Comparison of ENCODE assay signal across 29 cellular contexts in the genomic region with DNA sequence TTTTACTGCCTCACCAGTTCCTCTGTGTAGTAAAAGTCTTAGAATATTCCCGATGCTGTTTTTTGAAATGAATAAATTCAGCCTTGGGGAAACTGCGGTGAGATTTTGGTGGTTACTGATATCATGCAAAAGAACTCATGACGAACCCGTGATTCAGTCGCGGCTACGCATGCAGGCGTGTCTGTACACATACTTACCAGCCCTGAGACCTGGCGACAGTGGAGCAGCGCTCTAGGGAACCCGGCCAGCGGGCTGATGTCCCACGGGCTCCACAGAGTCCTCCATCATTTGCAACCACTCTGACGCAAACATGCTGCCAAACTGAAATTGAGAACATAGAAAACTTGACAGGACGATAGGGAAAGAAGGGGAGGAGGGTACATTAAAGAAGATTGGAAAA.
"Had no signal": no experiment of that assay in that cellular context is flagged by ENCODE, and none has a peak within 500 bp of the region (broad histone marks: within the 10 kb centered on the region; RNA-seq: fewer than 3 reads in every experiment).

No MANE protein-coding gene starts in this region.

- H3K4me3 Mint-ChIP-seq: activated CD4-positive, alpha-beta memory T cell treated with anti-CD3 and anti-CD28 coated beads for 36 hours; activated CD4-positive, alpha-beta T cell treated with anti-CD3 and anti-CD28 coated beads, Interleukin-2, amount 10 ng/mL, durations not matched to agents 7 days and 5 days; activated naive CD8-positive, alpha-beta T cell treated with anti-CD3 and anti-CD28 coated beads, Interleukin-2, amount 50 U/mL, for 24 hours; activated T-cell treated with anti-CD3 and anti-CD28 coated beads, Interleukin-2, amount 50 U/mL, for 4 hours had no signal

- H3K4me1 ChIP-seq: ascending aorta, body of pancreas had no signal

- H3K27ac Mint-ChIP-seq: activated CD4-positive, alpha-beta memory T cell treated with anti-CD3 and anti-CD28 coated beads for 36 hours; activated CD4-positive, alpha-beta T cell treated with anti-CD3 and anti-CD28 coated beads, Interleukin-2, amount 10 ng/mL, durations not matched to agents 7 days and 5 days; activated naive CD4-positive, alpha-beta T cell treated with anti-CD3 and anti-CD28 coated beads, Interleukin-2, amount 50 U/mL, for 72 hours; activated naive CD8-positive, alpha-beta T cell treated with anti-CD3 and anti-CD28 coated beads, Interleukin-2, amount 50 U/mL, for 24 hours had no signal

- H3K36me3 ChIP-seq: ascending aorta had no signal

- H3K36me3 Mint-ChIP-seq: activated CD4-positive, alpha-beta memory T cell treated with anti-CD3 and anti-CD28 coated beads for 36 hours; activated naive CD4-positive, alpha-beta T cell treated with anti-CD3 and anti-CD28 coated beads, Interleukin-2, amount 50 U/mL, for 72 hours had no signal

- FAIRE-seq: bronchial epithelial cell had no signal

- H3K9me3 ChIP-seq: ascending aorta, body of pancreas, SK-N-SH had no signal

- H3K27me3 ChIP-seq: ascending aorta, body of pancreas had no signal

- H3K4me1 Mint-ChIP-seq: activated CD4-positive, alpha-beta T cell treated with anti-CD3 and anti-CD28 coated beads, Interleukin-2, amount 10 ng/mL, durations not matched to agents 7 days and 5 days; activated naive CD8-positive, alpha-beta T cell treated with anti-CD3 and anti-CD28 coated beads, Interleukin-2, amount 50 U/mL, for 24 hours had no signal

- H3K9me3 Mint-ChIP-seq: activated CD4-positive, alpha-beta memory T cell treated with anti-CD3 and anti-CD28 coated beads for 36 hours; activated CD4-positive, alpha-beta T cell treated with anti-CD3 and anti-CD28 coated beads, Interleukin-2, amount 10 ng/mL, durations not matched to agents 7 days and 5 days; activated naive CD4-positive, alpha-beta T cell treated with anti-CD3 and anti-CD28 coated beads, Interleukin-2, amount 50 U/mL, for 72 hours; activated naive CD8-positive, alpha-beta T cell treated with anti-CD3 and anti-CD28 coated beads, Interleukin-2, amount 50 U/mL, for 24 hours; activated T-cell treated with anti-CD3 and anti-CD28 coated beads, Interleukin-2, amount 50 U/mL, for 4 hours had no signal

- H3K27me3 Mint-ChIP-seq: activated naive CD8-positive, alpha-beta T cell treated with anti-CD3 and anti-CD28 coated beads, Interleukin-2, amount 50 U/mL, for 24 hours had no signal

- H3K4me3 ChIP-seq: ascending aorta, body of pancreas had no signal

- ATAC-seq: activated naive CD4-positive, alpha-beta T cell treated with anti-CD3 and anti-CD28 coated beads, Interleukin-2, amount 50 U/mL, for 72 hours; activated naive CD8-positive, alpha-beta T cell treated with anti-CD3 and anti-CD28 coated beads, Interleukin-2, amount 50 U/mL, for 24 hours; activated T-cell treated with anti-CD3 and anti-CD28 coated beads, Interleukin-2, amount 50 U/mL, for 4 hours; body of pancreas; Panc1; Right ventricle myocardium inferior had no signal

- H3K9me2 ChIP-seq: SK-N-SH had no signal

- DNase-seq: activated CD4-positive, alpha-beta memory T cell treated with anti-CD3 and anti-CD28 coated beads for 36 hours; activated CD4-positive, alpha-beta T cell treated with anti-CD3 and anti-CD28 coated beads, Interleukin-2, amount 10 ng/mL, durations not matched to agents 7 days and 5 days; activated CD4-positive, CD25-positive, alpha-beta regulatory T cell; activated CD8-positive, alpha-beta memory T cell treated with anti-CD3 and anti-CD28 coated beads for 24 hours; activated effector memory CD4-positive, alpha-beta T cell treated with anti-CD3 and anti-CD28 coated beads, Interleukin-2, amount 50 U/mL, for 16 hours; activated naive CD4-positive, alpha-beta T cell treated with Interleukin-2 at 50 U/mL for 16 hours; activated naive CD8-positive, alpha-beta T cell treated with anti-CD3 and anti-CD28 coated beads, Interleukin-2, amount 50 U/mL, for 24 hours; activated T-cell treated with anti-CD3 and anti-CD28 coated beads, Interleukin-2, amount 50 U/mL, for 4 hours; amniotic stem cell; body of pancreas; central memory CD4-positive, alpha-beta T cell; NCI-H1105 treated with DMSO at 0.1 percent for 48 hours; NCI-H1436 treated with DMSO at 0.1 percent for 48 hours; NCI-H187; NCI-H2081; NCI-H2171; NCI-H2227 treated with DMSO at 0.1 percent for 48 hours; NCI-H446 treated with DMSO at 0.1 percent for 48 hours; NCI-H524 treated with DMSO at 0.1 percent for 48 hours; NCI-H748 treated with DMSO at 0.1 percent for 48 hours; RPMI8226; SK-N-SH; T-helper 1 cell had no signal

- H3K9ac ChIP-seq: SK-N-SH had no signal

- H3K27ac ChIP-seq: ascending aorta, body of pancreas, VCaP had no signal

- H3K4me2 ChIP-seq: SK-N-SH had no signal
